ENCODE assay signal across 20 cellular contexts in genomic region chr9:13205824-13206223, GRCh38.
DNase-seq lines count a peak whose midpoint lies in the region; ATAC-seq and TF ChIP-seq lines count a peak whose summit lies in the region.
"Had no signal": no experiment of that assay in that cellular context is flagged by ENCODE, and none has a peak within 500 bp of the region (broad histone marks: within the 10 kb centered on the region; RNA-seq: fewer than 3 reads in every experiment).

No MANE protein-coding gene starts in this region.

- no peaks in the 10 kb centered on the region for H3K36me3 ChIP-seq in HAP-1 (replicated peaks)
- H3K36me3 ChIP-seq in liver (ENCODE audit: control insufficient read depth in 4 of 4, insufficient read depth in 3 of 4, low read depth in 1 of 4, low read length in 3 of 4) = peaks cover 0 to 3% (median 0%) of the 10 kb centered on the region in 4 donors

- in situ Hi-C loops in HAP-1 (cut with MboI; ENCODE audit: low sequenced_read_pairs) = loop anchor here (25.0 kb wide), 1 partner anchor 106 kb away; no protein-coding TSS in a partner anchor

- H3K9ac ChIP-seq in liver (ENCODE audit: low read depth in 1 of 2, low read length in 2 of 2) = no peak overlapping the region

- H3K27ac ChIP-seq in liver (ENCODE audit: low read depth in 1 of 2, low read length in 2 of 2) = no peak overlapping the region
- H3K27ac ChIP-seq: PC-9, RWPE1 had no signal

- peaks cover 5% of the 10 kb centered on the region for H3K4me1 ChIP-seq in HAP-1
- H3K4me1 ChIP-seq in liver (ENCODE audit: control insufficient read depth in 4 of 4, insufficient read depth in 4 of 4, low read length in 3 of 4) = peaks cover 0 to 13% (median 9%) of the 10 kb centered on the region in 4 donors

- 33% methylated on average over 3 of the region's 3 CpGs for WGBS in liver

- peak; percentile 52 to 65 for TF ChIP-seq RAD21 in liver (IDR thresholded peaks at IDR 0.05)

- H3K9me3 ChIP-seq in HAP-1 (no peaks in the 10 kb centered on the region), liver (ENCODE audit: control insufficient read depth in 4 of 4, low read length in 3 of 4) (no peaks in the 10 kb centered on the region)
- H3K9me3 ChIP-seq: MG63 had no signal

- no peak for ATAC-seq in HG03108 (IDR thresholded peaks at IDR 0.05; ENCODE audit: unreplicated experiment)

- H3K4me3 ChIP-seq in HAP-1 (no peak overlapping the region), fibroblast of mammary gland (ENCODE audit: control insufficient read depth, low read depth, low read length) (no peak overlapping the region), liver (ENCODE audit: low read depth in 1 of 3, low read length in 3 of 3) (no peak overlapping the region)
- H3K4me3 ChIP-seq: MG63, PC-9 had no signal

- H3K27me3 ChIP-seq in HAP-1 (ENCODE audit: low read depth) (no peaks in the 10 kb centered on the region), liver (ENCODE audit: control insufficient read depth in 4 of 4, insufficient read depth in 4 of 4, low read length in 3 of 4) (no peaks in the 10 kb centered on the region)
- H3K27me3 ChIP-seq: MG63 had no signal

- DNase-seq in HAP-1 (ENCODE audit: low spot score in 2 of 2) (peak; percentile 26 to 29), amniotic epithelial cell (ENCODE audit: low read depth) (peak; percentile 67), fibroblast of mammary gland (ENCODE audit: low read depth) (peak; percentile 5), NCI-H146 (lab: John Stamatoyannopoulos, UW) (no peak), SW480 (ENCODE audit: low spot score) (no peak), GM20000 (ENCODE audit: low spot score) (no peak)
- DNase-seq: C1 segment of cervical spinal cord, DMS79, GOT3, Karpas-422, MG63, NCI-H1105, NCI-H1694 treated with DMSO at 0.1 percent for 48 hours, NCI-H2227 treated with DMSO at 0.1 percent for 48 hours, NCI-H510A treated with DMSO at 0.1 percent for 48 hours, PC-9, SIG-M5 had no signal

- TF ChIP-seq CTCF in fibroblast of mammary gland (conservative IDR thresholded peaks at IDR 0.05; ENCODE audit: control insufficient read depth, insufficient read depth, low read depth, low read length) (no peak), liver (IDR thresholded peaks at IDR 0.05; ENCODE audit: low read depth, low read length, missing input control) (no peak), GM20000 (IDR thresholded peaks at IDR 0.05; ENCODE audit: extremely low read depth, missing control alignments) (no peak)

TF ChIP-seq in liver, 16 proteins besides CTCF, POLR2A, EP300 and RAD21:
- TF ChIP-seq SP1 (IDR thresholded peaks at IDR 0.05) (no peak), RXRA (IDR thresholded peaks at IDR 0.05) (peak in 1 of 2 donors; percentile 11), HNF4A (conservative IDR thresholded peaks at IDR 0.05) (peak; percentile 21 to 29)
- TF ChIP-seq, protein P1, sequence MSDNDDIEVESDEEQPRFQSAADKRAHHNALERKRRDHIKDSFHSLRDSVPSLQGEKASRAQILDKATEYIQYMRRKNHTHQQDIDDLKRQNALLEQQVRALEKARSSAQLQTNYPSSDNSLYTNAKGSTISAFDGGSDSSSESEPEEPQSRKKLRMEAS (IDR thresholded peaks at IDR 0.05) = no peak

Comparison
In these comparisons a context has a peak if more than half of its experiments do, and no peak if none do; other contexts are left out.
1. DNase-seq: peak in HAP-1 (2 of 2), amniotic epithelial cell (single experiment) and fibroblast of mammary gland (single experiment); none in NCI-H146 (single experiment), SW480 (single experiment) and GM20000 (single experiment).